8 cellular contexts compared by ENCODE assay signal in the genomic region with DNA sequence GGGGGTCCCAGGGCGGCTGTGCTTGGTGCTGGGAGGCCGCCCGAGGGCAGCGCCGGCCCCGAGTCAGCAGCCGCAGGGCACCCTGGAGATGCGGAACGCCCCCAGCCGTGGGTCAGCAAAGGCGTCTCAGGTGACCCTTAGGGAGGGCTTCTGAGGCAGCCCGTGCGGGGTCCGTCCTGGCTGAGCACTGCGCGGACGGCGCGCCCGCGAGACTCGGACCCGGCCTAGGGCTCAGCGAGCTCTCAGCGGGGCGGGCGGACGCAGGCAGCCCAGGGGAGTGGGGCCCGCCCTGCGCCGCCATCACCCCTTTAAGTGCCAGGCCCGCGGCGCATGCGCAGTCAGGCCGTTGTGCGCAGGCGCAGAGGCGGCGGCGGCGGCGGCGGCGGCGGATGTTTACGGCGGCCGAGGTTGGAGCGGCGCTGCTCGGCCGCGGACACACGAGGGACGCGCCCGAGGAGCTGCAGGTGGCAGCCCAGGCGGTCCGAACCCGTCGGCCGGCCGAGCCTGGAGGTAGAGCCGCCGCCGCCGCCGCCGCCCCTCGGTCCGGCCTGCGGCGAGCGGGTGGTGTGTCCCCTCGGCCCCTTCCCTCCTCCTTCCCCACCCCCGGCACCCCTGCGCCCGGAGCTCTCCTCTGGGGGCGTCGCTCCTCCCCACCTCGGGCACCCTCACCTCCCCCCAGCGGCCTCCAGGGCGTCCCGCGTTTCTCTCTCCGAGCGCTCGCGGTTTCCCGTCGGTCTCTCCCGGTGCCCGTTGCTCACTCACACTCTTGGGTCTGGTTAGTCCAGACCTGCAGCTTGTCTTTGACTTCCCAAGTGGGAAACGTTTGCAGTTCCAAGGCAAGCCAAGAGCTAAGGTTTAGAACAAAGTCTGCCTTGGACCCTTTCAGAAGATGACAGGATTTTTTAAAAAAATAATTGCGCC. TPM values are rescaled to one million over a fixed set of nuclear protein-coding genes. Genes with fewer than 3 reads are reported as not detected.
DNase-seq lines count a peak whose midpoint lies in the region; ATAC-seq, FAIRE-seq and TF ChIP-seq lines count a peak whose summit lies in the region.

A gene (plus strand): TSS at position 388 of the 921 bp plus-strand sequence. CDS start 4,218 bp downstream, outside the sequence.

- H3K4me1 Mint-ChIP-seq in T-helper 17 cell = peaks cover 41% of the 10 kb centered on the region

- ATAC-seq in HG02798 (IDR thresholded peaks at IDR 0.05; ENCODE audit: poor library complexity, unreplicated experiment) (peak; percentile 87), T-helper 17 cell (peak; percentile 91)

- no peaks in the 10 kb centered on the region for H3K36me3 Mint-ChIP-seq in T-helper 17 cell (ENCODE audit: low read depth)

- H3K4me3 Mint-ChIP-seq in T-helper 17 cell = peak within 1 kb of the TSS; percentile 97

- peaks cover 6 to 45% of the 10 kb centered on the region in 2 donors for H3K4me1 ChIP-seq in right atrium auricular region

- FAIRE-seq in GM12891 (lab: Jason Lieb, UNC) = peak; percentile 85
- FAIRE-seq in urothelium cell line (lab: Jason Lieb, UNC) = no peak

- H3K27me3 ChIP-seq in right atrium auricular region = no peaks in the 10 kb centered on the region

- DNase-seq in GM12891 (ENCODE audit: insufficient read length, low spot score) (peak; percentile 97), NCI-H146 (lab: John Stamatoyannopoulos, UW) (peak; percentile 90), T-helper 17 cell (peak; percentile 79 to 86 (median 82)), amygdala (lab: John Stamatoyannopoulos, UW) (peak in 47 of 56 donors; percentile 23 to 86 (median 63)), right atrium auricular region (ENCODE audit: low spot score) (peak; percentile 76), pulmonary artery endothelial cell (ENCODE audit: low read depth, low spot score) (peak; percentile 29), urothelium cell line (ENCODE audit: low spot score) (peak; percentile 95)

- H3K4me3 ChIP-seq in right atrium auricular region = peak within 1 kb of the TSS; percentile 89 to 98

- no peaks in the 10 kb centered on the region for H3K36me3 ChIP-seq in right atrium auricular region

- TF ChIP-seq POLR2A in GM12891 (IDR thresholded peaks at IDR 0.05; ENCODE audit: low read depth, low read length) = no peak

- H3K27me3 Mint-ChIP-seq in T-helper 17 cell = peaks cover 16% of the 10 kb centered on the region

- H3K9me3 ChIP-seq in T-helper 17 cell (ENCODE audit: control insufficient read depth, low read length, poor library complexity, severe bottlenecking) (no peaks in the 10 kb centered on the region), right atrium auricular region (no peaks in the 10 kb centered on the region)

- peak within 1 kb of the TSS; percentile 95 for H3K27ac Mint-ChIP-seq in T-helper 17 cell

- H3K27ac ChIP-seq in right atrium auricular region = peak within 1 kb of the TSS; percentile 95

- no peak for TF ChIP-seq CTCF in right atrium auricular region (IDR thresholded peaks at IDR 0.05)

TF ChIP-seq in GM12891, 5 proteins besides CTCF, POLR2A, EP300 and RAD21:
- TF ChIP-seq PAX5 (IDR thresholded peaks at IDR 0.05; ENCODE audit: insufficient read depth, low read length, severe bottlenecking) (no peak), SPI1 (IDR thresholded peaks at IDR 0.05; ENCODE audit: low read depth, low read length) (no peak), POLR2AphosphoS5 (IDR thresholded peaks at IDR 0.05; ENCODE audit: low read depth, low read length) (no peak), POU2F2 (IDR thresholded peaks at IDR 0.05; ENCODE audit: low read depth, low read length) (no peak), TAF1 (IDR thresholded peaks at IDR 0.05; ENCODE audit: low read depth, low read length) (no peak)

RNA-seq across cellular contexts. Expression of the gene that starts here (rescaled TPM):
- polyA plus RNA-seq in GM12891 (2012; ENCODE audit: low read depth, missing spikeins) = 11.7 TPM
- 10 to 100 TPM; 70.9 to 71.5 TPM for total RNA-seq in T-helper 17 cell
- total RNA-seq in right atrium auricular region = 100 to 1,000 TPM in 1 of 2 donors, 10 to 100 TPM in 1; 83.3 to 180 TPM
- total RNA-seq in pulmonary artery endothelial cell = 44.7 and 49.9 TPM in 2 replicates

Comparison
In these comparisons a context has a peak if more than half of its experiments do, and no peak if none do; other contexts are left out.
1. Peak in every context shown above with its lines: DNase-seq, ATAC-seq, H3K4me3 ChIP-seq and H3K27ac ChIP-seq.
2. DNase-seq: peak in every context shown above with its lines; median percentile 97 in GM12891; 95 in urothelium cell line; 90 in NCI-H146; 82 in T-helper 17 cell; 76 in right atrium auricular region; 63 in amygdala; 29 in pulmonary artery endothelial cell.